8 cellular contexts compared by ENCODE assay signal in genomic region chrX:64205735-64206491, GRCh38.
A peak's percentile ranks its signal among the peaks of the same experiment; 100 is the strongest.
DNase-seq lines count a peak whose midpoint lies in the region; ATAC-seq and TF ChIP-seq lines count a peak whose summit lies in the region.

No MANE protein-coding gene starts in this region.

- H3K4me3 Mint-ChIP-seq in T-helper 2 cell treated with Interferon-gamma antibody and Interleukin-4, amounts not matched to agents 5 μg/mL and 100 μg/mL, for 36 hours, result peak overlapping the region; percentile 88

- in situ Hi-C loops in astrocyte of the cerebellum (cut with HindIII; ENCODE audit: low sequenced_read_pairs), result no loop called here

- H3K36me3 Mint-ChIP-seq in T-helper 2 cell treated with Interferon-gamma antibody and Interleukin-4, amounts not matched to agents 5 μg/mL and 100 μg/mL, for 36 hours (ENCODE audit: low read depth), result no peaks in the 10 kb centered on the region

- ATAC-seq in GM18499 (IDR thresholded peaks at IDR 0.05; ENCODE audit: insufficient read depth, unreplicated experiment), result peak; percentile 79
- peak; percentile 88 for ATAC-seq in HG02885 (IDR thresholded peaks at IDR 0.05; ENCODE audit: poor library complexity, unreplicated experiment)

- DNase-seq in NCI-H1694 treated with DMSO at 0.1 percent for 48 hours (lab: John Stamatoyannopoulos, UW) (peak; percentile 73), astrocyte of the cerebellum (ENCODE audit: low read depth) (peak; percentile 70), hepatic stellate cell (ENCODE audit: low spot score) (peak; percentile 90), retina (peak; percentile 96), HuH-7.5 (ENCODE audit: low spot score) (no peak)
- peak; percentile 86 for DNase-seq in T-helper 2 cell treated with Interferon-gamma antibody and Interleukin-4, amounts not matched to agents 5 μg/mL and 100 μg/mL, for 36 hours (ENCODE audit: low spot score)

- no peak for TF ChIP-seq CTCF in astrocyte of the cerebellum (IDR thresholded peaks at IDR 0.05; ENCODE audit: low read depth, low read length, missing control alignments)

- peak overlapping the region; percentile 92 for H3K27ac Mint-ChIP-seq in T-helper 2 cell treated with Interferon-gamma antibody and Interleukin-4, amounts not matched to agents 5 μg/mL and 100 μg/mL, for 36 hours

- H3K9me3 Mint-ChIP-seq in T-helper 2 cell treated with Interferon-gamma antibody and Interleukin-4, amounts not matched to agents 5 μg/mL and 100 μg/mL, for 36 hours, result no peaks in the 10 kb centered on the region

- no peaks in the 10 kb centered on the region for H3K27me3 Mint-ChIP-seq in T-helper 2 cell treated with Interferon-gamma antibody and Interleukin-4, amounts not matched to agents 5 μg/mL and 100 μg/mL, for 36 hours (ENCODE audit: low read depth)

- H3K4me1 Mint-ChIP-seq in T-helper 2 cell treated with Interferon-gamma antibody and Interleukin-4, amounts not matched to agents 5 μg/mL and 100 μg/mL, for 36 hours (ENCODE audit: low read depth), result peaks cover 2% of the 10 kb centered on the region

- H3K4me3 ChIP-seq in astrocyte of the cerebellum (ENCODE audit: low read depth, low read length), result peak overlapping the region; percentile 55
